In genomic region chr11:108895579-108896480, GRCh38 we compare ENCODE assay signal across 9 cellular contexts.
DNase-seq lines count a peak whose midpoint lies in the region; ATAC-seq and TF ChIP-seq lines count a peak whose summit lies in the region.
"Had no signal": no experiment of that assay in that cellular context is flagged by ENCODE, and none has a peak within 500 bp of the region (broad histone marks: within the 10 kb centered on the region; RNA-seq: fewer than 3 reads in every experiment).

No MANE protein-coding gene starts in this region.

- H3K27ac ChIP-seq in smooth muscle cell (ENCODE audit: low read depth) (peak overlapping the region; percentile 73), ovary (no peak overlapping the region), caudate nucleus (ENCODE audit: low read depth, low read length) (no peak overlapping the region)

- WGBS in smooth muscle cell (ENCODE audit: low lambda C conversion rate) = 33% methylated on average over 8 of the region's 8 CpGs
- WGBS in ovary, 3 donors = 73 to 81% (median 76%) methylated on average over 8 of the region's 8 CpGs

- no peak for TF ChIP-seq EP300 in ovary (IDR thresholded peaks at IDR 0.05)

- H2AFZ ChIP-seq in smooth muscle cell (ENCODE audit: low read depth) = no peak overlapping the region

- H3K27me3 Mint-ChIP-seq in activated naive CD8-positive, alpha-beta T cell treated with anti-CD3 and anti-CD28 coated beads, Interleukin-2, amount 50 U/mL, for 24 hours = no peaks in the 10 kb centered on the region
- H3K27me3 Mint-ChIP-seq: effector memory CD8-positive, alpha-beta T cell had no signal

- H3K4me1 Mint-ChIP-seq in activated naive CD8-positive, alpha-beta T cell treated with anti-CD3 and anti-CD28 coated beads, Interleukin-2, amount 50 U/mL, for 24 hours = peaks cover 13% of the 10 kb centered on the region

- H3K27ac Mint-ChIP-seq in activated naive CD8-positive, alpha-beta T cell treated with anti-CD3 and anti-CD28 coated beads, Interleukin-2, amount 50 U/mL, for 24 hours = no peak overlapping the region
- H3K27ac Mint-ChIP-seq: effector memory CD8-positive, alpha-beta T cell had no signal

- no peaks in the 10 kb centered on the region for H4K20me1 ChIP-seq in smooth muscle cell (ENCODE audit: low read depth)

- H3K4me1 ChIP-seq in smooth muscle cell (ENCODE audit: low read depth) (peaks cover 14% of the 10 kb centered on the region), ovary (ENCODE audit: insufficient read depth) (no peaks in the 10 kb centered on the region)

- H3K9me3 ChIP-seq in smooth muscle cell (replicated peaks; ENCODE audit: low read depth) (no peaks in the 10 kb centered on the region), ovary (no peaks in the 10 kb centered on the region)

- peak overlapping the region; percentile 22 for H3K9ac ChIP-seq in smooth muscle cell (ENCODE audit: low read depth)

- H3K79me2 ChIP-seq in smooth muscle cell (ENCODE audit: low read depth) = no peaks in the 10 kb centered on the region

- ATAC-seq in GM21390 (IDR thresholded peaks at IDR 0.05; ENCODE audit: unreplicated experiment) (peak; percentile 77), HG03575 (IDR thresholded peaks at IDR 0.05; ENCODE audit: extremely low read depth, insufficient number of reproducible peaks, low FRiP score, unreplicated experiment) (peak; percentile 56)
- peak; percentile 52 for ATAC-seq in activated naive CD8-positive, alpha-beta T cell treated with anti-CD3 and anti-CD28 coated beads, Interleukin-2, amount 50 U/mL, for 24 hours
- ATAC-seq: effector memory CD8-positive, alpha-beta T cell had no signal

- H3K4me3 ChIP-seq in smooth muscle cell = no peak overlapping the region
- H3K4me3 ChIP-seq in ovary = no peak overlapping the region

- H3K27me3 ChIP-seq in smooth muscle cell (ENCODE audit: low read depth) (no peaks in the 10 kb centered on the region), ovary (no peaks in the 10 kb centered on the region)

- peaks cover 7% of the 10 kb centered on the region for H3F3A ChIP-seq in smooth muscle cell (ENCODE audit: low read depth)

- intact Hi-C loops in ovary (cut with DNase I) = no loop called here

- H3K36me3 ChIP-seq in smooth muscle cell (ENCODE audit: low read depth) (no peaks in the 10 kb centered on the region), ovary (no peaks in the 10 kb centered on the region)

- H3K9me3 Mint-ChIP-seq in activated naive CD8-positive, alpha-beta T cell treated with anti-CD3 and anti-CD28 coated beads, Interleukin-2, amount 50 U/mL, for 24 hours = peaks cover 18% of the 10 kb centered on the region
- H3K9me3 Mint-ChIP-seq: effector memory CD8-positive, alpha-beta T cell had no signal

- peak overlapping the region; percentile 80 for H3K4me2 ChIP-seq in smooth muscle cell

- no peak for TF ChIP-seq POLR2A in ovary (IDR thresholded peaks at IDR 0.05)

- no peak for DNase-seq in activated naive CD8-positive, alpha-beta T cell treated with anti-CD3 and anti-CD28 coated beads, Interleukin-2, amount 50 U/mL, for 24 hours
- no peak for DNase-seq in smooth muscle cell (lab: John Stamatoyannopoulos, UW; ENCODE audit: unreplicated experiment)
- no peak for DNase-seq in ovary
- no peak for DNase-seq in stimulated activated CD4-positive, alpha-beta T cell treated with anti-CD3 and anti-CD28 coated beads, Interleukin-4, amount 100 ng/mL, for 24 hours
- no peak for DNase-seq in caudate nucleus (lab: John Stamatoyannopoulos, UW)
- DNase-seq: effector memory CD8-positive, alpha-beta T cell; T-helper 2 cell had no signal

- H3K4me3 Mint-ChIP-seq in activated naive CD8-positive, alpha-beta T cell treated with anti-CD3 and anti-CD28 coated beads, Interleukin-2, amount 50 U/mL, for 24 hours = peak overlapping the region; percentile 9
- H3K4me3 Mint-ChIP-seq: effector memory CD8-positive, alpha-beta T cell had no signal

- TF ChIP-seq CTCF in smooth muscle cell (IDR thresholded peaks at IDR 0.05; ENCODE audit: borderline replicate concordance, insufficient read depth, poor library complexity, severe bottlenecking) (no peak), ovary (IDR thresholded peaks at IDR 0.05) (no peak)

- peaks cover 39% of the 10 kb centered on the region for H3K36me3 Mint-ChIP-seq in activated naive CD8-positive, alpha-beta T cell treated with anti-CD3 and anti-CD28 coated beads, Interleukin-2, amount 50 U/mL, for 24 hours (ENCODE audit: low read depth)
